Comparison of ENCODE assay signal across 20 cellular contexts in genomic region chr3:133042778-133043177, GRCh38. TPM values are rescaled to one million over a fixed set of nuclear protein-coding genes. Genes with fewer than 3 reads are reported as not detected.
DNase-seq lines count a peak whose midpoint lies in the region; ATAC-seq, FAIRE-seq and TF ChIP-seq lines count a peak whose summit lies in the region.
"Had no signal": no experiment of that assay in that cellular context is flagged by ENCODE, and none has a peak within 500 bp of the region (broad histone marks: within the 10 kb centered on the region; RNA-seq: fewer than 3 reads in every experiment).

No MANE protein-coding gene starts in this region.

- H3K4me1 ChIP-seq in K562 (replicated peaks in 1 of 2; ENCODE audit: control insufficient read depth in 2 of 2, insufficient read depth in 2 of 2, low read length in 2 of 2): peaks cover 2 to 12% of the 10 kb centered on the region in 2 experiments; a peak in 4 of 5 replicates

- no peak overlapping the region for H3K9ac ChIP-seq in K562 (ENCODE audit: insufficient read depth in 1 of 2, low read depth in 2 of 2, low read length in 2 of 2)

- TF ChIP-seq POLR2A in K562 (conservative IDR thresholded peaks at IDR 0.05): no peak

- no peaks in the 10 kb centered on the region for H3K27me3 ChIP-seq in K562 (ENCODE audit: control insufficient read depth in 2 of 2, insufficient read depth in 2 of 2, low read length in 2 of 2)

- H3K27ac ChIP-seq in K562 (ENCODE audit: extremely low read depth, low read depth, low read length): no peak overlapping the region
- H3K27ac ChIP-seq: C4-2B, RWPE1 had no signal

- H3K9me3 ChIP-seq in K562 (replicated peaks; ENCODE audit: control insufficient read depth, insufficient read depth, low read depth, low read length): no peaks in the 10 kb centered on the region
- H3K9me3 ChIP-seq: MG63 had no signal

- TF ChIP-seq RAD21 in K562 (CRISPR knock-in tag; conservative IDR thresholded peaks at IDR 0.05 in 1 of 2, IDR thresholded peaks at IDR 0.05 in 1 of 2): no peak

- TF ChIP-seq EP300 in K562 (IDR thresholded peaks at IDR 0.05; ENCODE audit: low read length): no peak

- no peaks in the 10 kb centered on the region; the same call in 1 of the 3 replicates for H3K79me2 ChIP-seq in K562 (ENCODE audit: control insufficient read depth, insufficient read depth, low read length)

- intact Hi-C loops in K562 (cut with micrococcal nuclease): loop anchor here (10.0 kb wide), 2 partner anchors 232 to 388 kb away; partner anchors contain the start of gene ACAD11

- no peaks in the 10 kb centered on the region for H4K20me1 ChIP-seq in K562 (replicated peaks; ENCODE audit: control insufficient read depth, insufficient read depth, low read length)

- no peak overlapping the region for H3K4me3 ChIP-seq in K562
- H3K4me3 ChIP-seq: MG63 had no signal

- CTCF ChIA-PET in K562 (lab: Yijun Ruan, JAX; ENCODE audit: low intra/inter-chr PET ratio): interaction anchor here (0.7 kb wide), 1 partner anchor 278 kb away, joined by 3 read pairs; no protein-coding TSS in a partner anchor

- peak; percentile 3 for DNase-seq in NCI-H2227 treated with DMSO at 0.1 percent for 48 hours (lab: John Stamatoyannopoulos, UW)
- DNase-seq in NCI-H2227 (lab: John Stamatoyannopoulos, UW; ENCODE audit: unreplicated experiment): no peak
- no peak for DNase-seq in K562 (ENCODE audit: extremely low read depth in 1 of 4, low spot score in 3 of 4)
- DNase-seq in hepatic stellate cell (ENCODE audit: low spot score): peak; percentile 8
- no peak for DNase-seq in KBM-7
- DNase-seq in NCI-H2029 (lab: John Stamatoyannopoulos, UW): no peak
- DNase-seq in activated T-cell treated with anti-CD3 and anti-CD28 coated beads for 4 hours: no peak
- DNase-seq in hypothalamus (lab: John Stamatoyannopoulos, UW): no peak
- DNase-seq: DMS79; GOT3; MG63; NCI-H1105; NCI-H1694 treated with DMSO at 0.1 percent for 48 hours; NCI-H2171; NCI-H524; NK-92 treated with Interleukin-12 subunit alpha and Interleukin-12 subunit beta, amount 100 ng/mL, for 24 hours had no signal

- WGBS in K562 (ENCODE audit: insufficient coverage, low coverage, missing lambda C conversion rate): 75% methylated on average over 1 of the region's 1 CpG

- H3K4me2 ChIP-seq in K562 (ENCODE audit: insufficient read depth, low read length): no peak overlapping the region

- BruUV-seq in K562 (replicated peaks; lab: Mats Ljungman, UMichigan): no TSS peak

- FAIRE-seq in K562 (lab: Jason Lieb, UNC): no peak
- FAIRE-seq: G401.6 had no signal

- H3K36me3 ChIP-seq in K562 (ENCODE audit: control insufficient read depth, insufficient read depth, low read length): no peaks in the 10 kb centered on the region
- H3K36me3 ChIP-seq: MG63 had no signal

- no peak for ATAC-seq in K562

- in situ Hi-C loops in K562 (cut with MboI) (loop anchor here (25.0 kb wide), 3 partner anchors 305 to 770 kb away; partner anchors contain the start of gene SRPRB), KBM-7 (cut with MboI; ENCODE audit: low pct_unique_long_range_greater_than_20kb, low sequenced_read_pairs) (loop anchor here (25.0 kb wide), 1 partner anchor 345 kb away; no protein-coding TSS in a partner anchor)

- no peak overlapping the region for H2AFZ ChIP-seq in K562 (ENCODE audit: low read depth, low read length)

- TF ChIP-seq CTCF in K562 (IDR thresholded peaks at IDR 0.05 in 2 of 3, conservative IDR thresholded peaks at IDR 0.05 in 1 of 3; ENCODE audit: insufficient read depth in 2 of 3, low read depth in 1 of 3, low read length in 3 of 3): no peak

- POLR2A ChIA-PET in K562 (lab: Yijun Ruan, JAX): no interaction called here

- no peaks in the 10 kb centered on the region for H3K9me1 ChIP-seq in K562 (ENCODE audit: control insufficient read depth, insufficient read depth, low read length)

TF ChIP-seq in K562, 482 proteins besides CTCF, POLR2A, EP300 and RAD21 (continues in another document):
- TF ChIP-seq L3MBTL2 (IDR thresholded peaks at IDR 0.05) (no peak), LCOR (CRISPR knock-in tag; IDR thresholded peaks at IDR 0.05) (no peak), PURB (CRISPR knock-in tag; IDR thresholded peaks at IDR 0.05; ENCODE audit: low read depth) (no peak)
- TF ChIP-seq, protein P1, sequence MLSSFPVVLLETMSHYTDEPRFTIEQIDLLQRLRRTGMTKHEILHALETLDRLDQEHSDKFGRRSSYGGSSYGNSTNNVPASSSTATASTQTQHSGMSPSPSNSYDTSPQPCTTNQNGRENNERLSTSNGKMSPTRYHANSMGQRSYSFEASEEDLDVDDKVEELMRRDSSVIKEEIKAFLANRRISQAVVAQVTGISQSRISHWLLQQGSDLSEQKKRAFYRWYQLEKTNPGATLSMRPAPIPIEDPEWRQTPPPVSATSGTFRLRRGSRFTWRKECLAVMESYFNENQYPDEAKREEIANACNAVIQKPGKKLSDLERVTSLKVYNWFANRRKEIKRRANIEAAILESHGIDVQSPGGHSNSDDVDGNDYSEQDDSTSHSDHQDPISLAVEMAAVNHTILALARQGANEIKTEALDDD (IDR thresholded peaks at IDR 0.05): peak; percentile 54; the same call in 1 of the 2 replicates

RNA-seq across cellular contexts. Expression of gene TMEM108, which starts 4.6 kb away (rescaled TPM):
- 1.2 and 1.9 TPM in 2 replicates for total RNA-seq in K562 (2011; cell fraction: chromatin; rRNA removed; ENCODE audit: low replicate concordance)
- total RNA-seq in K562 (2011; cell fraction: nucleolus; rRNA removed): 0.79 and 1.2 TPM in 2 replicates
- total RNA-seq in K562 (2011; cell fraction: nucleoplasm; rRNA removed): 1.0 and 1.8 TPM in 2 replicates
- total RNA-seq in K562 (2014; rRNA removed) (2.2 and 3.8 TPM in 2 replicates), K562 (2014; rRNA removed; fragmentation: Illumina TruSeq; extraction: Trizol) (4.7 and 4.9 TPM in 2 replicates), K562 (2015; rRNA removed; fragmentation: Illumina TruSeq; extraction: Trizol) (4.4 and 4.8 TPM in 2 replicates), K562 (2021) (9.9 and 11.1 TPM in 2 replicates)
- polyA plus RNA-seq in K562 (2011; rRNA removed) (0.16 and 0.65 TPM in 2 replicates), K562 (2014; fragmentation: Illumina TruSeq; extraction: Trizol) (10.9 and 13.3 TPM in 2 replicates), K562 (2014; fragmentation: Nextera tagmentation; extraction: Ambion mirVana) (1 to 10 TPM in 1 of 2 experiments, under 1 TPM in 1; 0.93 to 1.1 TPM), K562 (2014; rRNA removed) (3.4 and 4.3 TPM in 2 replicates)
- 0.15 and 1.1 TPM in 2 replicates for polyA plus RNA-seq in K562 (2011; cell fraction: cytosol; rRNA removed)
- 0.06 and 1.7 TPM in 2 replicates for polyA plus RNA-seq in K562 (2011; cell fraction: nucleus; rRNA removed)
- 6.0 and 10.4 TPM in 2 replicates for polyA plus RNA-seq in K562 (2012)
- 0.42 TPM in 1 of 2 replicates, not detected in the other for polyA minus RNA-seq in K562 (2011; rRNA and poly(A)+ RNA removed)
- polyA minus RNA-seq in K562 (2011; cell fraction: cytosol; rRNA and poly(A)+ RNA removed): 0.76 TPM in 1 of 2 replicates, not detected in the other
- polyA minus RNA-seq in K562 (2011; cell fraction: nucleus; rRNA and poly(A)+ RNA removed): 0.81 TPM in 1 of 2 replicates, not detected in the other
- total RNA-seq: A172 had no signal

Comparison
In these comparisons a context has a peak if more than half of its experiments do, and no peak if none do; other contexts are left out.
1. DNase-seq: peak in NCI-H2227 treated with DMSO at 0.1 percent for 48 hours (single experiment) and hepatic stellate cell (single experiment); none in NCI-H2227 (single experiment), K562 (0 of 4), KBM-7 (single experiment), NCI-H2029 (single experiment), activated T-cell treated with anti-CD3 and anti-CD28 coated beads for 4 hours (single experiment) and hypothalamus (0 of 51).